In genomic region chr6:107763959-107764358, GRCh38 we compare ENCODE assay signal across 19 cellular contexts.
DNase-seq lines count a peak whose midpoint lies in the region; ATAC-seq and TF ChIP-seq lines count a peak whose summit lies in the region.
"Had no signal": no experiment of that assay in that cellular context is flagged by ENCODE, and none has a peak within 500 bp of the region (broad histone marks: within the 10 kb centered on the region; RNA-seq: fewer than 3 reads in every experiment).

No MANE protein-coding gene starts in this region.

- ATAC-seq in GM21825 (IDR thresholded peaks at IDR 0.05; ENCODE audit: unreplicated experiment), result no peak
- ATAC-seq: A549 had no signal

- TF ChIP-seq CTCF in choroid plexus epithelial cell (conservative IDR thresholded peaks at IDR 0.05; ENCODE audit: low read depth, low read length), result no peak

- DNase-seq in AG08396 (ENCODE audit: low spot score) (peak; percentile 47), LHCN-M2 (ENCODE audit: low read depth) (peak; percentile 75), choroid plexus epithelial cell (ENCODE audit: low read depth) (peak; percentile 56), islet precursor cell (peak; percentile 29), NCI-H748 (lab: John Stamatoyannopoulos, UW; ENCODE audit: unreplicated experiment) (no peak), NCI-H1694 treated with DMSO at 0.1 percent for 48 hours (lab: John Stamatoyannopoulos, UW) (no peak)
- DNase-seq in activated T-cell treated with anti-CD3 and anti-CD28 coated beads, Interleukin-2, amount 50 U/mL, for 48 hours, result no peak
- DNase-seq: activated naive CD8-positive, alpha-beta T cell treated with anti-CD3 and anti-CD28 coated beads for 36 hours; dorsolateral prefrontal cortex; mesendoderm; NCI-H1930; nephron progenitor cell; spleen; stimulated activated CD8-positive, alpha-beta memory T cell treated with anti-CD3 and anti-CD28 coated beads, Interleukin-4, amount 100 ng/mL, for 48 hours; T1000 had no signal

- H3K4me3 ChIP-seq in choroid plexus epithelial cell (ENCODE audit: low read depth, low read length), result no peak overlapping the region
- H3K4me3 ChIP-seq: A549, cardiac muscle cell, dorsolateral prefrontal cortex, spleen, vagina had no signal

Comparison
In these comparisons a context has a peak if more than half of its experiments do, and no peak if none do; other contexts are left out.
1. DNase-seq: peak in AG08396 (single experiment), LHCN-M2 (single experiment), choroid plexus epithelial cell (single experiment) and islet precursor cell (single experiment); none in activated T-cell treated with anti-CD3 and anti-CD28 coated beads, Interleukin-2, amount 50 U/mL, for 48 hours (0 of 2), NCI-H748 (single experiment) and NCI-H1694 treated with DMSO at 0.1 percent for 48 hours (single experiment).